ENCODE assay signal across 8 cellular contexts in genomic region chr1:205631727-205632373, GRCh38. TPM values are rescaled to one million over a fixed set of nuclear protein-coding genes. Genes with fewer than 3 reads are reported as not detected.
DNase-seq lines count a peak whose midpoint lies in the region; ATAC-seq and TF ChIP-seq lines count a peak whose summit lies in the region.

ELK4 (minus strand) TSS chr1:205632011; CDS start chr1:205623882, 8,129 bp downstream.

- no peaks in the 10 kb centered on the region for H3K27me3 ChIP-seq in muscle layer of duodenum (ENCODE audit: low read depth, low read length)

- H3K27ac ChIP-seq in muscle layer of duodenum (ENCODE audit: low read length) = peak within 1 kb of the TSS; percentile 97

- ATAC-seq in GM21717 (IDR thresholded peaks at IDR 0.05; ENCODE audit: unreplicated experiment) = peak; percentile 69
- peak; percentile 88 for ATAC-seq in activated T-cell treated with anti-CD3 and anti-CD28 coated beads, Interleukin-2, amount 50 U/mL, for 4 hours
- peak; percentile 97 for ATAC-seq in esophagus mucosa

- peak within 1 kb of the TSS; percentile 86 to 92 for H3K4me3 ChIP-seq in muscle layer of duodenum (ENCODE audit: low read depth in 1 of 2, low read length in 2 of 2)

- peaks cover 15% of the 10 kb centered on the region for H3K36me3 Mint-ChIP-seq in activated T-cell treated with anti-CD3 and anti-CD28 coated beads, Interleukin-2, amount 50 U/mL, for 4 hours (ENCODE audit: insufficient read depth)

- no peaks in the 10 kb centered on the region for H3K27me3 Mint-ChIP-seq in activated T-cell treated with anti-CD3 and anti-CD28 coated beads, Interleukin-2, amount 50 U/mL, for 4 hours (ENCODE audit: low read depth)

- DNase-seq in DMS53 treated with DMSO at 0.1 percent for 48 hours (lab: John Stamatoyannopoulos, UW; ENCODE audit: unreplicated experiment) (peak; percentile 97), KG1 (lab: John Stamatoyannopoulos, UW) (peak; percentile 96)
- DNase-seq in activated T-cell treated with anti-CD3 and anti-CD28 coated beads, Interleukin-2, amount 50 U/mL, for 4 hours = peak; percentile 100
- DNase-seq in stimulated activated CD8-positive, alpha-beta memory T cell treated with anti-CD3 and anti-CD28 coated beads, Interleukin-7, amount 100 ng/mL, for 4 hours (ENCODE audit: low read depth in 2 of 2) = peak; percentile 99 to 100

- H3K4me1 ChIP-seq in muscle layer of duodenum (ENCODE audit: control insufficient read depth in 1 of 2, insufficient read depth in 2 of 2, low read length in 2 of 2) = peaks cover 5 to 17% of the 10 kb centered on the region in 2 donors

- H3K9me3 ChIP-seq in muscle layer of duodenum (ENCODE audit: control insufficient read depth in 1 of 2, low read length in 2 of 2) = no peaks in the 10 kb centered on the region

- no peaks in the 10 kb centered on the region for H3K36me3 ChIP-seq in muscle layer of duodenum (ENCODE audit: control insufficient read depth in 1 of 2, insufficient read depth in 2 of 2, low read length in 2 of 2)

- peaks cover 31% of the 10 kb centered on the region for H3K4me1 Mint-ChIP-seq in activated T-cell treated with anti-CD3 and anti-CD28 coated beads, Interleukin-2, amount 50 U/mL, for 4 hours (ENCODE audit: low read depth)

- peak within 1 kb of the TSS; percentile 88 for H3K4me3 Mint-ChIP-seq in activated T-cell treated with anti-CD3 and anti-CD28 coated beads, Interleukin-2, amount 50 U/mL, for 4 hours

- H3K9me3 Mint-ChIP-seq in activated T-cell treated with anti-CD3 and anti-CD28 coated beads, Interleukin-2, amount 50 U/mL, for 4 hours = no peaks in the 10 kb centered on the region

TF ChIP-seq in PFSK-1, 5 proteins besides CTCF, POLR2A, EP300 and RAD21:
- 0 out of 2 replicates have a peak, but pooled peaks have one; percentile 57 for TF ChIP-seq SIN3A (IDR thresholded peaks at IDR 0.05; ENCODE audit: borderline replicate concordance, insufficient read depth, low read length)
- TF ChIP-seq, protein P1, sequence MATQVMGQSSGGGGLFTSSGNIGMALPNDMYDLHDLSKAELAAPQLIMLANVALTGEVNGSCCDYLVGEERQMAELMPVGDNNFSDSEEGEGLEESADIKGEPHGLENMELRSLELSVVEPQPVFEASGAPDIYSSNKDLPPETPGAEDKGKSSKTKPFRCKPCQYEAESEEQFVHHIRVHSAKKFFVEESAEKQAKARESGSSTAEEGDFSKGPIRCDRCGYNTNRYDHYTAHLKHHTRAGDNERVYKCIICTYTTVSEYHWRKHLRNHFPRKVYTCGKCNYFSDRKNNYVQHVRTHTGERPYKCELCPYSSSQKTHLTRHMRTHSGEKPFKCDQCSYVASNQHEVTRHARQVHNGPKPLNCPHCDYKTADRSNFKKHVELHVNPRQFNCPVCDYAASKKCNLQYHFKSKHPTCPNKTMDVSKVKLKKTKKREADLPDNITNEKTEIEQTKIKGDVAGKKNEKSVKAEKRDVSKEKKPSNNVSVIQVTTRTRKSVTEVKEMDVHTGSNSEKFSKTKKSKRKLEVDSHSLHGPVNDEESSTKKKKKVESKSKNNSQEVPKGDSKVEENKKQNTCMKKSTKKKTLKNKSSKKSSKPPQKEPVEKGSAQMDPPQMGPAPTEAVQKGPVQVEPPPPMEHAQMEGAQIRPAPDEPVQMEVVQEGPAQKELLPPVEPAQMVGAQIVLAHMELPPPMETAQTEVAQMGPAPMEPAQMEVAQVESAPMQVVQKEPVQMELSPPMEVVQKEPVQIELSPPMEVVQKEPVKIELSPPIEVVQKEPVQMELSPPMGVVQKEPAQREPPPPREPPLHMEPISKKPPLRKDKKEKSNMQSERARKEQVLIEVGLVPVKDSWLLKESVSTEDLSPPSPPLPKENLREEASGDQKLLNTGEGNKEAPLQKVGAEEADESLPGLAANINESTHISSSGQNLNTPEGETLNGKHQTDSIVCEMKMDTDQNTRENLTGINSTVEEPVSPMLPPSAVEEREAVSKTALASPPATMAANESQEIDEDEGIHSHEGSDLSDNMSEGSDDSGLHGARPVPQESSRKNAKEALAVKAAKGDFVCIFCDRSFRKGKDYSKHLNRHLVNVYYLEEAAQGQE (IDR thresholded peaks at IDR 0.05; ENCODE audit: insufficient read depth in 1 of 2, low read depth in 2 of 2, low read length in 2 of 2) = no peak; a peak in 1 of 4 replicates
- TF ChIP-seq POLR2AphosphoS5 (IDR thresholded peaks at IDR 0.05; ENCODE audit: low read depth, low read length) = peak; percentile 61
- peak; percentile 94 for TF ChIP-seq FOXP2 (optimal IDR thresholded peaks at IDR 0.05; ENCODE audit: borderline replicate concordance, extremely low read depth, extremely low read length, insufficient read depth)
- peak; percentile 70; the same call in 1 of the 2 replicates for TF ChIP-seq TAF1 (IDR thresholded peaks at IDR 0.05; ENCODE audit: borderline replicate concordance, insufficient read depth, low read length)

RNA-seq across cellular contexts. Expression of gene ELK4, which starts in this region (rescaled TPM):
- 3.5 TPM for polyA plus RNA-seq in PFSK-1 (2012; ENCODE audit: insufficient read length, low read depth)
- total RNA-seq in activated T-cell treated with anti-CD3 and anti-CD28 coated beads, Interleukin-2, amount 50 U/mL, for 4 hours = 100 to 1,000 TPM in 2 of 3 donors, 10 to 100 TPM in 1; 90.7 to 103 (median 101) TPM
- total RNA-seq in esophagus mucosa = 28.8 TPM

Comparison
In these comparisons a context has a peak if more than half of its experiments do, and no peak if none do; other contexts are left out.
1. Peak in every context shown above with its lines: DNase-seq, ATAC-seq, H3K4me3 ChIP-seq and H3K27ac ChIP-seq.